10 cellular contexts compared by ENCODE assay signal in the genomic region with DNA sequence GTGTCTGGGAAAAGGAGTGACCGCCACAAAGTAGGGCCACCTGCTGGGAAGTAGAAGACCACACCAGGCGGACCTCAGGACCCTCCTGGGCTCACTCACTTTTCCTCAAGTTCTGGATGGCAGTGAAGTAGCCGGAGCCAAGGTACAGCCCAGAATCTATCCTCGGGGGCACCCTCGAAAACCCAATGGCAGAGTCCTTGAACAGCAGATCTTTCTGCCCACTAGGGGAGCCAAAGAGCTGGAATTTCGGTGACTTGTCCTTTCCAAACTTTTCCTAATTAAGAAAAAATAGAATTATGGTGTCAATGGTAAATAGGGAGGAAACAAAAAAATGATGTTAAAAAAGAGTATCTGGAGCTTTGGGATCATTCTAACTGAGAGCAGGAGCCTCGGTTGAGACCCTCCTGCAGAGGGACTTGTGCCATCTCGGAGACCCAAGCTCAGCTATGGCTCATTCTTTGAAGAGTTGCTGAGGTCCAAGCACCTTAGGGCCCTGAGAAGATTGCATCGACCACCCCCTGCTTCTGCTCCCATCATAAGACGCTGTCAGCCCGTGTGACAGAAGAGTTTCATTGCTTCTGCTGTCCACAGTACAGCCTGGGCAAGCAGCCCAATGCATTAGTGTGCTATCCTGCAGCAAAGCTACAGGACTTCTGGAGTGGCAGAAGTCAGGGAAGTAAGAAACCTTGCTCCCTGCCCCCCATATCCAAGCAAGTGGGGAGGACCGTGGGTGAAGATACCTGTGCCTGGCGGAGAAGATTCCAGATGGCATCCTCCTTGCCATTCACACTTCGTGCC. TPM values are rescaled to one million over a fixed set of nuclear protein-coding genes. Genes with fewer than 3 reads are reported as not detected.
A peak's percentile ranks its signal among the peaks of the same experiment; 100 is the strongest.
DNase-seq lines count a peak whose midpoint lies in the region; ATAC-seq and TF ChIP-seq lines count a peak whose summit lies in the region.
"Had no signal": no experiment of that assay in that cellular context is flagged by ENCODE, and none has a peak within 500 bp of the region (broad histone marks: within the 10 kb centered on the region; RNA-seq: fewer than 3 reads in every experiment).

No MANE protein-coding gene starts in this region.

- POLR2A ChIA-PET in RWPE1 (lab: Yijun Ruan, JAX; ENCODE audit: low non-redundant PET) = no interaction called here

- DNase-seq in GM10266 (ENCODE audit: extremely low spot score) (no peak), RWPE1 (ENCODE audit: low spot score) (peak; percentile 10), glutamatergic neuron (no peak), HPDE6-E6E7 (ENCODE audit: extremely low spot score) (no peak), sigmoid colon (no peak)
- DNase-seq: activated naive CD4-positive, alpha-beta T cell treated with anti-CD3 and anti-CD28 coated beads, Interleukin-2, amount 50 U/mL, for 16 hours had no signal

- WGBS in sigmoid colon, 2 donors = 67 to 75% methylated on average over 14 of the region's 14 CpGs

- no peak overlapping the region for H3K4me3 Mint-ChIP-seq in glutamatergic neuron (ENCODE audit: unreplicated experiment)
- H3K4me3 Mint-ChIP-seq in activated T-helper 17 cell treated with anti-CD3 and anti-CD28 coated beads, Interleukin-2, amount 50 U/mL, for 72 hours = no peak overlapping the region

- ATAC-seq in GM21381 (IDR thresholded peaks at IDR 0.05; ENCODE audit: unreplicated experiment) = no peak
- ATAC-seq in activated T-helper 17 cell treated with anti-CD3 and anti-CD28 coated beads, Interleukin-2, amount 50 U/mL, for 72 hours (replicated peaks) = no peak

- H3K27ac Mint-ChIP-seq in glutamatergic neuron (ENCODE audit: unreplicated experiment) = no peak overlapping the region
- no peak overlapping the region for H3K27ac Mint-ChIP-seq in activated T-helper 17 cell treated with anti-CD3 and anti-CD28 coated beads, Interleukin-2, amount 50 U/mL, for 72 hours

- no peak for TF ChIP-seq EP300 in sigmoid colon (IDR thresholded peaks at IDR 0.05)

- no peak overlapping the region for H3K4me3 ChIP-seq in sigmoid colon
- H3K4me3 ChIP-seq: lung had no signal

- H3K36me3 ChIP-seq in sigmoid colon = no peaks in the 10 kb centered on the region

- peak; percentile 91 for TF ChIP-seq CTCF in 22Rv1 (IDR thresholded peaks at IDR 0.05)
- peak; percentile 42 for TF ChIP-seq CTCF in GM10266 (IDR thresholded peaks at IDR 0.05; ENCODE audit: control insufficient read depth, insufficient read depth, low read depth, missing control alignments)
- TF ChIP-seq CTCF in RWPE1 (conservative IDR thresholded peaks at IDR 0.05; ENCODE audit: low read depth) = peak; percentile 55
- peak; percentile 76 for TF ChIP-seq CTCF in glutamatergic neuron (IDR thresholded peaks at IDR 0.05; ENCODE audit: partially characterized antibody, unreplicated experiment)
- peak in 1 of 4 experiments; percentile 17 for TF ChIP-seq CTCF in sigmoid colon (IDR thresholded peaks at IDR 0.05)

- no peaks in the 10 kb centered on the region for H3K36me3 Mint-ChIP-seq in glutamatergic neuron (ENCODE audit: unreplicated experiment)
- H3K36me3 Mint-ChIP-seq in activated T-helper 17 cell treated with anti-CD3 and anti-CD28 coated beads, Interleukin-2, amount 50 U/mL, for 72 hours (ENCODE audit: low read depth) = no peaks in the 10 kb centered on the region

- no peak for TF ChIP-seq POLR2A in sigmoid colon (IDR thresholded peaks at IDR 0.05)

- H3K4me1 ChIP-seq in sigmoid colon = no peaks in the 10 kb centered on the region

- H3K27me3 ChIP-seq in sigmoid colon = no peaks in the 10 kb centered on the region

- H3K27me3 Mint-ChIP-seq in glutamatergic neuron (ENCODE audit: unreplicated experiment) = peaks cover 4% of the 10 kb centered on the region
- H3K27me3 Mint-ChIP-seq in activated T-helper 17 cell treated with anti-CD3 and anti-CD28 coated beads, Interleukin-2, amount 50 U/mL, for 72 hours = peaks cover 4% of the 10 kb centered on the region

- no peaks in the 10 kb centered on the region for H3K9me3 ChIP-seq in sigmoid colon

- intact Hi-C loops in sigmoid colon (cut with DNase I) = loop anchor here (10.0 kb wide), 3 partner anchors 365 to 685 kb away; no protein-coding TSS in a partner anchor

- H3K9me3 Mint-ChIP-seq in glutamatergic neuron (ENCODE audit: unreplicated experiment) = peaks cover 2% of the 10 kb centered on the region
- no peaks in the 10 kb centered on the region for H3K9me3 Mint-ChIP-seq in activated T-helper 17 cell treated with anti-CD3 and anti-CD28 coated beads, Interleukin-2, amount 50 U/mL, for 72 hours

- H3K27ac ChIP-seq in 22Rv1 = no peak overlapping the region
- no peak overlapping the region for H3K27ac ChIP-seq in RWPE1
- no peak overlapping the region for H3K27ac ChIP-seq in sigmoid colon

- H3K4me1 Mint-ChIP-seq in glutamatergic neuron (ENCODE audit: low read depth, unreplicated experiment) = peaks cover 6% of the 10 kb centered on the region
- H3K4me1 Mint-ChIP-seq in activated T-helper 17 cell treated with anti-CD3 and anti-CD28 coated beads, Interleukin-2, amount 50 U/mL, for 72 hours = no peaks in the 10 kb centered on the region

- CTCF ChIA-PET in RWPE1 (lab: Yijun Ruan, JAX) = interaction anchor here (0.5 to 0.8 kb wide), 5 partner anchors 8 to 349 kb away, joined by 3 to 4 read pairs (median 3); no protein-coding TSS in a partner anchor

RNA-seq across cellular contexts. Expression of gene LTF, which starts 14.8 kb away (rescaled TPM):
- not detected for total RNA-seq in glutamatergic neuron (ENCODE audit: unreplicated experiment)
- under 1 TPM in 3 of 4 donors, not detected in 1; 0.16 to 0.36 (median 0.28) TPM for total RNA-seq in sigmoid colon
- polyA plus RNA-seq in sigmoid colon = 10 to 100 TPM in 1 of 3 donors, 1 to 10 TPM in 1, not detected in 1; 1.2 to 38.0 TPM
- not detected for total RNA-seq in activated T-helper 17 cell treated with anti-CD3 and anti-CD28 coated beads, Interleukin-2, amount 50 U/mL, for 72 hours

RNA-seq across cellular contexts. Expression of gene CCRL2, which starts 42.9 kb away (rescaled TPM):
- total RNA-seq in glutamatergic neuron (ENCODE audit: unreplicated experiment) (not detected), sigmoid colon (1 to 10 TPM in 1 of 4 donors, under 1 TPM in 2, not detected in 1; 0.71 to 3.0 (median 0.99) TPM)
- polyA plus RNA-seq in sigmoid colon = 10 to 100 TPM in 1 of 3 donors, 1 to 10 TPM in 2; 3.0 to 11.2 (median 4.4) TPM
- 1 to 10 TPM; 2.1 to 3.7 TPM for total RNA-seq in activated T-helper 17 cell treated with anti-CD3 and anti-CD28 coated beads, Interleukin-2, amount 50 U/mL, for 72 hours

RNA-seq across cellular contexts. Expression of gene RTP3, which starts 47.8 kb away (rescaled TPM):
- total RNA-seq in glutamatergic neuron (ENCODE audit: unreplicated experiment) (not detected), sigmoid colon (not detected)
- not detected for polyA plus RNA-seq in sigmoid colon
- total RNA-seq in activated T-helper 17 cell treated with anti-CD3 and anti-CD28 coated beads, Interleukin-2, amount 50 U/mL, for 72 hours = not detected
- total RNA-seq: lung had no signal
- polyA plus RNA-seq: lung had no signal
